In genomic region chr1:235008239-235008638, GRCh38 we compare ENCODE assay signal across 20 cellular contexts.
A peak's percentile ranks its signal among the peaks of the same experiment; 100 is the strongest.
DNase-seq lines count a peak whose midpoint lies in the region; ATAC-seq, FAIRE-seq and TF ChIP-seq lines count a peak whose summit lies in the region.
"Had no signal": no experiment of that assay in that cellular context is flagged by ENCODE, and none has a peak within 500 bp of the region (broad histone marks: within the 10 kb centered on the region; RNA-seq: fewer than 3 reads in every experiment).

No MANE protein-coding gene starts in this region.

- no TSS peak for BruUV-seq in PC-3 (replicated peaks; lab: Mats Ljungman, UMichigan)

- FAIRE-seq in bronchial epithelial cell (lab: Jason Lieb, UNC) = no peak
- FAIRE-seq: frontal cortex had no signal

- H3K27me3 Mint-ChIP-seq in activated CD4-positive, alpha-beta T cell treated with anti-CD3 and anti-CD28 coated beads, Interleukin-2, amount 10 ng/mL, durations not matched to agents 24 days and 14 days = peaks cover 5% of the 10 kb centered on the region
- H3K27me3 Mint-ChIP-seq: central memory CD8-positive, alpha-beta T cell; type B pancreatic cell had no signal

- H3K9me3 Mint-ChIP-seq in activated CD4-positive, alpha-beta T cell treated with anti-CD3 and anti-CD28 coated beads, Interleukin-2, amount 10 ng/mL, durations not matched to agents 24 days and 14 days = peaks cover 17% of the 10 kb centered on the region
- H3K9me3 Mint-ChIP-seq: central memory CD8-positive, alpha-beta T cell had no signal

- H3K9me3 ChIP-seq in PC-3 (ENCODE audit: low read length) (no peaks in the 10 kb centered on the region), mucosa of descending colon (no peaks in the 10 kb centered on the region), spleen (peaks cover 0 to 6% (median 0%) of the 10 kb centered on the region in 8 donors)
- H3K9me3 ChIP-seq: psoas muscle had no signal

- H3K4me2 ChIP-seq in PC-3 (ENCODE audit: low read length) = no peak overlapping the region

- H3K4me1 ChIP-seq in PC-3 (ENCODE audit: insufficient read depth, low read length) = peaks cover 21% of the 10 kb centered on the region
- H3K4me1 ChIP-seq in mucosa of descending colon (ENCODE audit: low read depth) = no peaks in the 10 kb centered on the region
- peaks cover 12 to 73% (median 36%) of the 10 kb centered on the region in 6 donors for H3K4me1 ChIP-seq in spleen
- H3K4me1 ChIP-seq: psoas muscle had no signal

- no peaks in the 10 kb centered on the region for H4K20me1 ChIP-seq in PC-3 (ENCODE audit: low read length)

- no peak for TF ChIP-seq CTCF in PC-3 (conservative IDR thresholded peaks at IDR 0.05; ENCODE audit: low read depth, low read length)
- TF ChIP-seq CTCF in bronchial epithelial cell (IDR thresholded peaks at IDR 0.05; ENCODE audit: insufficient read depth, low read length, severe bottlenecking) = no peak
- TF ChIP-seq CTCF in mucosa of descending colon (IDR thresholded peaks at IDR 0.05) = no peak
- TF ChIP-seq CTCF in spleen (IDR thresholded peaks at IDR 0.05 in 8 of 11, conservative IDR thresholded peaks at IDR 0.05 in 3 of 11) = no peak

- CTCF ChIA-PET in PC-3 (lab: Charles Lee) = no interaction called here

- no peak overlapping the region for H3K4me3 ChIP-seq in PC-3 (ENCODE audit: low read length)
- no peak overlapping the region for H3K4me3 ChIP-seq in bronchial epithelial cell (ENCODE audit: low read depth, low read length)
- no peak overlapping the region for H3K4me3 ChIP-seq in mucosa of descending colon
- H3K4me3 ChIP-seq in spleen = no peak overlapping the region
- H3K4me3 ChIP-seq: psoas muscle had no signal

- H2AFZ ChIP-seq in PC-3 (ENCODE audit: low read length) = no peak overlapping the region

- peaks cover 46% of the 10 kb centered on the region for H3K36me3 Mint-ChIP-seq in activated CD4-positive, alpha-beta T cell treated with anti-CD3 and anti-CD28 coated beads, Interleukin-2, amount 10 ng/mL, durations not matched to agents 24 days and 14 days (ENCODE audit: low read depth)
- H3K36me3 Mint-ChIP-seq: type B pancreatic cell had no signal

- ATAC-seq in PC-3 (no peak), mucosa of descending colon (peak; percentile 48), GM18909 (IDR thresholded peaks at IDR 0.05; ENCODE audit: poor library complexity, unreplicated experiment) (no peak), HG02885 (IDR thresholded peaks at IDR 0.05; ENCODE audit: poor library complexity, unreplicated experiment) (no peak)
- ATAC-seq: left ventricle myocardium superior, psoas muscle had no signal

- H3K79me2 ChIP-seq in PC-3 (ENCODE audit: low read length) = no peaks in the 10 kb centered on the region

- no peaks in the 10 kb centered on the region for H3F3A ChIP-seq in PC-3 (ENCODE audit: low read length, unreplicated experiment)

- intact Hi-C loops in activated CD4-positive, alpha-beta T cell treated with anti-CD3 and anti-CD28 coated beads, Interleukin-2, amount 10 ng/mL, durations not matched to agents 24 days and 14 days (cut with micrococcal nuclease) = no loop called here
- intact Hi-C loops in PC-3 (cut with micrococcal nuclease) (no loop called here), mucosa of descending colon (cut with DNase I, micrococcal nuclease) (no loop called here), spleen (cut with DNase I; ENCODE audit: low total_unique reads) (no loop called here)

- H3K36me3 ChIP-seq in PC-3 (ENCODE audit: low read depth, low read length) (no peaks in the 10 kb centered on the region), bronchial epithelial cell (ENCODE audit: control insufficient read depth, insufficient read depth, low read length) (no peaks in the 10 kb centered on the region), mucosa of descending colon (ENCODE audit: low read depth) (no peaks in the 10 kb centered on the region), spleen (no peaks in the 10 kb centered on the region)

- TF ChIP-seq POLR2A in spleen (IDR thresholded peaks at IDR 0.05) = no peak

- peaks cover 75% of the 10 kb centered on the region for H3K4me1 Mint-ChIP-seq in activated CD4-positive, alpha-beta T cell treated with anti-CD3 and anti-CD28 coated beads, Interleukin-2, amount 10 ng/mL, durations not matched to agents 24 days and 14 days
- H3K4me1 Mint-ChIP-seq: endodermal cell had no signal

- H3K27me3 ChIP-seq in PC-3 (ENCODE audit: low read length) (no peaks in the 10 kb centered on the region), bronchial epithelial cell (ENCODE audit: control insufficient read depth, insufficient read depth, low read length) (no peaks in the 10 kb centered on the region), spleen (replicated peaks in 1 of 7) (no peaks in the 10 kb centered on the region)

- POLR2A ChIA-PET in PC-3 (lab: Charles Lee; ENCODE audit: unreplicated experiment) = no interaction called here

- peak overlapping the region; percentile 42 for H3K4me3 Mint-ChIP-seq in activated CD4-positive, alpha-beta T cell treated with anti-CD3 and anti-CD28 coated beads, Interleukin-2, amount 10 ng/mL, durations not matched to agents 24 days and 14 days
- H3K4me3 Mint-ChIP-seq: central memory CD8-positive, alpha-beta T cell; endodermal cell; nephron; type B pancreatic cell had no signal

- no peaks in the 10 kb centered on the region for H3K9me2 ChIP-seq in PC-3 (replicated peaks; ENCODE audit: low read length)

- no peak overlapping the region for H3K27ac ChIP-seq in PC-3 (ENCODE audit: low read length)
- H3K27ac ChIP-seq in spleen = no peak overlapping the region
- H3K27ac ChIP-seq: psoas muscle had no signal

- no peak overlapping the region for H3K9ac ChIP-seq in PC-3 (ENCODE audit: low read length)

- no peak for DNase-seq in activated CD4-positive, alpha-beta T cell treated with anti-CD3 and anti-CD28 coated beads, Interleukin-2, amount 10 ng/mL, durations not matched to agents 24 days and 14 days
- no peak for DNase-seq in activated CD4-positive, alpha-beta T cell treated with anti-CD3 and anti-CD28 coated beads, Interleukin-2, amount 50 U/mL, for 1 hour
- DNase-seq in PC-3 (peak; percentile 24), bronchial epithelial cell (ENCODE audit: low read depth) (peak; percentile 68), mucosa of descending colon (no peak), spleen (no peak)
- DNase-seq: 8988T; left ventricle myocardium superior; NCI-H2081 treated with DMSO at 0.1 percent for 48 hours; NCI-H774; psoas muscle; stimulated activated naive CD4-positive, alpha-beta T cell treated with Interleukin-2 at 50 U/mL for 16 hours; SW 1271 had no signal

- H3K27ac Mint-ChIP-seq in activated CD4-positive, alpha-beta T cell treated with anti-CD3 and anti-CD28 coated beads, Interleukin-2, amount 10 ng/mL, durations not matched to agents 24 days and 14 days = peak overlapping the region; percentile 98
- H3K27ac Mint-ChIP-seq: endodermal cell, nephron, type B pancreatic cell had no signal

Comparison
In these comparisons a context has a peak if more than half of its experiments do, and no peak if none do; other contexts are left out.
1. DNase-seq: peak in PC-3 (single experiment) and bronchial epithelial cell (single experiment); none in activated CD4-positive, alpha-beta T cell treated with anti-CD3 and anti-CD28 coated beads, Interleukin-2, amount 10 ng/mL, durations not matched to agents 24 days and 14 days (single experiment), activated CD4-positive, alpha-beta T cell treated with anti-CD3 and anti-CD28 coated beads, Interleukin-2, amount 50 U/mL, for 1 hour (single experiment), mucosa of descending colon (0 of 3) and spleen (single experiment).